Comparison of ENCODE assay signal across 29 cellular contexts in the genomic region with DNA sequence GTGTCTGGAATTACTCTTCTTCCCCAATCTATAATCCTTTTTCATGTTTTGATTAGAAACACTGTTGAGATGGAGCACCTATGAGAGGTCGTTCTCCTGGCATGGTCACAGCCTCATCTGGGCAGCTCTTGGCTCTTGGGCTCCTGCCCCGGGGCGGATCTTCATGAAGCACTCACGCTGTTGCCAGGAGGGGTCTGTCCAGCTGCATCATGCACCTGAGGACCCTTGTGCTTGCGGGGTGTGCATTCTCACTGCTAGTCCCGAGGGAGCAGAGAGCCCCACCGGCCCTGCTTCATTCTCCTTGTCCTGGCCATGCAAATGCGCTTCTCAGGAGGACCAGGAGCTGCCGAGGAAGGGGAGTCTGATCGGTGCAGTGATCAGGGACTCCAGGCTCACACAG.
DNase-seq lines count a peak whose midpoint lies in the region; ATAC-seq, FAIRE-seq and TF ChIP-seq lines count a peak whose summit lies in the region.
"Had no signal": no experiment of that assay in that cellular context is flagged by ENCODE, and none has a peak within 500 bp of the region (broad histone marks: within the 10 kb centered on the region; RNA-seq: fewer than 3 reads in every experiment).

No MANE protein-coding gene starts in this region.

- no peak for FAIRE-seq in HepG2 (lab: Jason Lieb, UNC)
- FAIRE-seq: GM12891, GM19239 had no signal

- no peak for TF ChIP-seq POLR2A in HepG2 (IDR thresholded peaks at IDR 0.05; ENCODE audit: insufficient read depth in 1 of 2, low read depth in 2 of 2, low read length in 2 of 2)

- dilution Hi-C loops in mammary epithelial cell (cut with HindIII; ENCODE audit: low sequenced_read_pairs) = no loop called here

- H3K27ac Mint-ChIP-seq in MCF 10A (ENCODE audit: low read depth, unreplicated experiment) = no peak overlapping the region
- H3K27ac Mint-ChIP-seq in stimulated activated memory B cell treated with anti-CD40 and anti-IgM and Interleukin-4, amounts not matched to agents 10 μg/mL and 1 μg/mL and 100 μg/mL, for 72 hours = no peak overlapping the region
- H3K27ac Mint-ChIP-seq in activated naive CD4-positive, alpha-beta T cell treated with anti-CD3 and anti-CD28 coated beads for 36 hours = no peak overlapping the region

- H3K36me3 Mint-ChIP-seq in MCF 10A (ENCODE audit: insufficient read depth, unreplicated experiment) = no peaks in the 10 kb centered on the region
- no peaks in the 10 kb centered on the region for H3K36me3 Mint-ChIP-seq in stimulated activated memory B cell treated with anti-CD40 and anti-IgM and Interleukin-4, amounts not matched to agents 10 μg/mL and 1 μg/mL and 100 μg/mL, for 72 hours
- no peaks in the 10 kb centered on the region for H3K36me3 Mint-ChIP-seq in activated naive CD4-positive, alpha-beta T cell treated with anti-CD3 and anti-CD28 coated beads for 36 hours (ENCODE audit: low read depth)
- H3K36me3 Mint-ChIP-seq: CD14-positive monocyte; CD8-positive, alpha-beta memory T cell had no signal

- H3K4me2 ChIP-seq in mammary epithelial cell (ENCODE audit: insufficient read depth, low read depth, low read length) = no peak overlapping the region
- no peak overlapping the region for H3K4me2 ChIP-seq in HepG2 (ENCODE audit: low read depth, low read length)

- ATAC-seq in heart right ventricle (peak in 6 of 8 donors; percentile 12 to 42 (median 22)), HepG2 (peak; percentile 64), GM21360 (IDR thresholded peaks at IDR 0.05; ENCODE audit: unreplicated experiment) (no peak), GM18867 (IDR thresholded peaks at IDR 0.05; ENCODE audit: unreplicated experiment) (no peak)
- peak; percentile 20 for ATAC-seq in stimulated activated memory B cell treated with anti-CD40 and anti-IgM and Interleukin-4, amounts not matched to agents 10 μg/mL and 1 μg/mL and 100 μg/mL, for 72 hours
- ATAC-seq: HCT116 had no signal

- peak overlapping the region; percentile 70 for H2AFZ ChIP-seq in mammary epithelial cell (ENCODE audit: low read depth, low read length)
- no peak overlapping the region for H2AFZ ChIP-seq in HepG2 (ENCODE audit: low read length)

- CTCF ChIA-PET in mammary epithelial cell (lab: Charles Lee; ENCODE audit: low non-redundant PET) (interaction anchor here (0.5 kb wide), 1 partner anchor 1599 kb away, joined by 3 read pairs; no protein-coding TSS in a partner anchor), MCF 10A (lab: Yijun Ruan, JAX) (no interaction called here), HepG2 (lab: Yijun Ruan, JAX; ENCODE audit: low intra/inter-chr PET ratio, low total read pairs) (no interaction called here)
- CTCF ChIA-PET in activated naive CD4-positive, alpha-beta T cell treated with anti-CD3 and anti-CD28 coated beads for 36 hours (lab: Charles Lee) = no interaction called here

- no peak overlapping the region for H3K4me3 Mint-ChIP-seq in MCF 10A (ENCODE audit: unreplicated experiment)
- H3K4me3 Mint-ChIP-seq in stimulated activated memory B cell treated with anti-CD40 and anti-IgM and Interleukin-4, amounts not matched to agents 10 μg/mL and 1 μg/mL and 100 μg/mL, for 72 hours = no peak overlapping the region
- H3K4me3 Mint-ChIP-seq in activated naive CD4-positive, alpha-beta T cell treated with anti-CD3 and anti-CD28 coated beads for 36 hours = no peak overlapping the region
- H3K4me3 Mint-ChIP-seq: CD8-positive, alpha-beta memory T cell had no signal

- TF ChIP-seq RAD21 in HepG2 (CRISPR knock-in tag; IDR thresholded peaks at IDR 0.05) = no peak

- intact Hi-C loops in mammary epithelial cell (cut with micrococcal nuclease) = no loop called here
- intact Hi-C loops in MCF 10A (cut with micrococcal nuclease) = no loop called here
- intact Hi-C loops in heart right ventricle (cut with DNase I) = loop anchor here in 6 of 10 donors (2.0 to 10.0 kb wide), 10 partner anchors 66 to 279 kb away; partner anchors contain the start of gene S1PR3 (in 3 of the 6)
- intact Hi-C loops in HepG2 (cut with micrococcal nuclease; ENCODE audit: unreplicated experiment) = loop anchor here (2.0 kb wide), 1 partner anchor 213 kb away; no protein-coding TSS in a partner anchor
- intact Hi-C loops in activated naive CD4-positive, alpha-beta T cell treated with anti-CD3 and anti-CD28 coated beads for 36 hours (cut with micrococcal nuclease) = no loop called here

- H3K4me3 ChIP-seq in mammary epithelial cell (replicated peaks in 1 of 3; ENCODE audit: insufficient read depth in 1 of 3, low read depth in 2 of 3, low read length in 3 of 3) (no peak overlapping the region), heart right ventricle (no peak overlapping the region), HepG2 (replicated peaks in 1 of 3; ENCODE audit: insufficient read depth in 1 of 3, low read depth in 2 of 3, low read length in 3 of 3) (no peak overlapping the region)

- H3K27me3 Mint-ChIP-seq in MCF 10A (ENCODE audit: insufficient read depth, unreplicated experiment) = no peaks in the 10 kb centered on the region
- no peaks in the 10 kb centered on the region for H3K27me3 Mint-ChIP-seq in stimulated activated memory B cell treated with anti-CD40 and anti-IgM and Interleukin-4, amounts not matched to agents 10 μg/mL and 1 μg/mL and 100 μg/mL, for 72 hours
- peaks cover 27% of the 10 kb centered on the region for H3K27me3 Mint-ChIP-seq in activated naive CD4-positive, alpha-beta T cell treated with anti-CD3 and anti-CD28 coated beads for 36 hours (ENCODE audit: low read depth)

- TF ChIP-seq CTCF in mammary epithelial cell (conservative IDR thresholded peaks at IDR 0.05 in 1 of 2, IDR thresholded peaks at IDR 0.05 in 1 of 2; ENCODE audit: extremely low read depth in 1 of 2, insufficient read depth in 1 of 2, low read depth in 1 of 2, low read length in 2 of 2) (no peak), MCF 10A (IDR thresholded peaks at IDR 0.05; ENCODE audit: unreplicated experiment) (no peak), heart right ventricle (IDR thresholded peaks at IDR 0.05) (no peak), HepG2 (CRISPR knock-in tag; IDR thresholded peaks at IDR 0.05) (no peak)

- H3K27me3 ChIP-seq in mammary epithelial cell (ENCODE audit: insufficient read depth, low read length) (no peaks in the 10 kb centered on the region), heart right ventricle (no peaks in the 10 kb centered on the region), HepG2 (ENCODE audit: control insufficient read depth in 1 of 2, insufficient read depth in 2 of 2, low read length in 2 of 2) (0 out of 5 replicates have a peak, but pooled peaks cover 0 to 5% of the 10 kb centered on the region in 2 experiments)
- H3K27me3 ChIP-seq: BE2C had no signal

- H3K9ac ChIP-seq in mammary epithelial cell (ENCODE audit: insufficient read depth, low read length) (no peak overlapping the region), HepG2 (ENCODE audit: insufficient read depth, low read depth, low read length) (no peak overlapping the region)

- no peaks in the 10 kb centered on the region for H4K20me1 ChIP-seq in mammary epithelial cell (ENCODE audit: insufficient read depth, low read length)
- no peaks in the 10 kb centered on the region for H4K20me1 ChIP-seq in HepG2 (ENCODE audit: insufficient read depth, low read length)

- peaks cover 2% of the 10 kb centered on the region for H3K9me3 ChIP-seq in mammary epithelial cell (replicated peaks; ENCODE audit: insufficient read depth, low read length)
- H3K9me3 ChIP-seq in heart right ventricle = peaks cover 0 to 9% (median 0%) of the 10 kb centered on the region in 11 donors
- H3K9me3 ChIP-seq in HepG2 (ENCODE audit: low read length) = no peaks in the 10 kb centered on the region
- H3K9me3 ChIP-seq: BE2C had no signal

- POLR2A ChIA-PET in MCF 10A (lab: Yijun Ruan, JAX) (no interaction called here), HepG2 (lab: Yijun Ruan, JAX) (no interaction called here)

- H3K4me1 ChIP-seq in mammary epithelial cell (ENCODE audit: insufficient read depth, low read length) (peaks cover 2% of the 10 kb centered on the region), heart right ventricle (peaks cover 5 to 35% (median 18%) of the 10 kb centered on the region in 9 donors), HepG2 (ENCODE audit: insufficient read depth, low read length) (peaks cover 20% of the 10 kb centered on the region)
- H3K4me1 ChIP-seq: BE2C had no signal

- in situ Hi-C loops in mammary epithelial cell (cut with MboI; ENCODE audit: low sequenced_read_pairs in 2 of 2) = no loop called here
- in situ Hi-C loops in HepG2 (cut with HindIII; ENCODE audit: extremely low pct_ligation_motif_present, low pct_unique_long_range_greater_than_20kb) = loop anchor here (10.0 kb wide), 1 partner anchor 209 kb away; no protein-coding TSS in a partner anchor

- no peak for DNase-seq in mammary epithelial cell
- DNase-seq in MCF 10A (ENCODE audit: unreplicated experiment) = no peak
- no peak for DNase-seq in heart right ventricle
- no peak for DNase-seq in HepG2 (ENCODE audit: low spot score)
- DNase-seq in activated naive CD4-positive, alpha-beta T cell treated with anti-CD3 and anti-CD28 coated beads for 36 hours = no peak
- DNase-seq: 8988T; ACHN; Calu3; CD8-positive, alpha-beta memory T cell; DMS79 treated with DMSO at 0.1 percent for 48 hours; GF-D8; Karpas-422; NCI-H1092 treated with DMSO at 0.1 percent for 48 hours; NCI-H1436; NCI-H187 treated with DMSO at 0.1 percent for 48 hours; NCI-H2171 treated with DMSO at 0.1 percent for 48 hours; NCI-H524; NCI-H774; RPMI8226; SHP77 treated with DMSO at 0.1 percent for 48 hours had no signal

- H3K4me1 Mint-ChIP-seq in MCF 10A (ENCODE audit: insufficient read depth, unreplicated experiment) = no peaks in the 10 kb centered on the region
- no peaks in the 10 kb centered on the region for H3K4me1 Mint-ChIP-seq in stimulated activated memory B cell treated with anti-CD40 and anti-IgM and Interleukin-4, amounts not matched to agents 10 μg/mL and 1 μg/mL and 100 μg/mL, for 72 hours
- H3K4me1 Mint-ChIP-seq in activated naive CD4-positive, alpha-beta T cell treated with anti-CD3 and anti-CD28 coated beads for 36 hours (ENCODE audit: low read depth) = peaks cover 2% of the 10 kb centered on the region
- H3K4me1 Mint-ChIP-seq: CD8-positive, alpha-beta memory T cell had no signal

- H3K36me3 ChIP-seq in mammary epithelial cell (ENCODE audit: insufficient read depth, low read length) = no peaks in the 10 kb centered on the region
- H3K36me3 ChIP-seq in heart right ventricle = no peaks in the 10 kb centered on the region
- H3K36me3 ChIP-seq in HepG2 (replicated peaks in 1 of 2; ENCODE audit: control insufficient read depth in 1 of 2, insufficient read depth in 2 of 2, low read length in 2 of 2) = no peaks in the 10 kb centered on the region
- H3K36me3 ChIP-seq: BE2C had no signal

- peaks cover 11% of the 10 kb centered on the region for H3K9me3 Mint-ChIP-seq in MCF 10A (ENCODE audit: unreplicated experiment)
- H3K9me3 Mint-ChIP-seq in stimulated activated memory B cell treated with anti-CD40 and anti-IgM and Interleukin-4, amounts not matched to agents 10 μg/mL and 1 μg/mL and 100 μg/mL, for 72 hours = peaks cover 20% of the 10 kb centered on the region
- H3K9me3 Mint-ChIP-seq in activated naive CD4-positive, alpha-beta T cell treated with anti-CD3 and anti-CD28 coated beads for 36 hours = peaks cover 5% of the 10 kb centered on the region

- 53% methylated on average over 3 of the region's 10 CpGs for WGBS in mammary epithelial cell (ENCODE audit: low coverage, missing lambda C conversion rate)
- WGBS in heart right ventricle, 2 donors = 65 to 75% methylated on average over 10 of the region's 10 CpGs
- 6% methylated on average over 6 of the region's 10 CpGs for WGBS in HepG2 (ENCODE audit: low lambda C conversion rate)

- H3K79me2 ChIP-seq in mammary epithelial cell (ENCODE audit: insufficient read depth, low read length) = no peaks in the 10 kb centered on the region
- H3K79me2 ChIP-seq in HepG2 (ENCODE audit: insufficient read depth, low read length) = no peaks in the 10 kb centered on the region

- no peak for TF ChIP-seq EP300 in HepG2 (IDR thresholded peaks at IDR 0.05; ENCODE audit: low read depth in 2 of 2, low read length in 2 of 2)
- no peak for TF ChIP-seq EP300 in HepG2 (CRISPR knock-in tag; IDR thresholded peaks at IDR 0.05; ENCODE audit: borderline replicate concordance)

- no peak overlapping the region for H3K27ac ChIP-seq in mammary epithelial cell (ENCODE audit: insufficient read depth, low read depth, low read length)
- peak overlapping the region in 8 of 10 donors; percentile 24 to 73 (median 56) for H3K27ac ChIP-seq in heart right ventricle
- no peak overlapping the region for H3K27ac ChIP-seq in HepG2 (ENCODE audit: extremely low read length, insufficient read depth, low read length)
- H3K27ac ChIP-seq: HL-60 had no signal

- BruUV-seq in mammary epithelial cell (replicated peaks; lab: Mats Ljungman, UMichigan) = no TSS peak
- no TSS peak for BruUV-seq in MCF 10A (replicated peaks; lab: Mats Ljungman, UMichigan)
- BruUV-seq in HepG2 (replicated peaks; lab: Mats Ljungman, UMichigan) = no TSS peak

Comparison
In these comparisons a context has a peak if more than half of its experiments do, and no peak if none do; other contexts are left out.
1. H3K27ac ChIP-seq: peak in heart right ventricle (8 of 10); none in mammary epithelial cell (single experiment) and HepG2 (single experiment).
2. ATAC-seq: peak in heart right ventricle (6 of 8), HepG2 (single experiment) and stimulated activated memory B cell treated with anti-CD40 and anti-IgM and Interleukin-4, amounts not matched to agents 10 μg/mL and 1 μg/mL and 100 μg/mL, for 72 hours (single experiment); none in GM21360 (single experiment) and GM18867 (single experiment).
3. intact Hi-C loops: an anchor here in heart right ventricle (2.0 to 10.0 kb wide) and HepG2 (2.0 kb wide); none called in mammary epithelial cell, MCF 10A and activated naive CD4-positive, alpha-beta T cell treated with anti-CD3 and anti-CD28 coated beads for 36 hours.